In genomic region chr6:90217621-90218496, GRCh38 we compare ENCODE assay signal across 8 cellular contexts.
DNase-seq lines count a peak whose midpoint lies in the region; ATAC-seq and TF ChIP-seq lines count a peak whose summit lies in the region.

No MANE protein-coding gene starts in this region.

- no peaks in the 10 kb centered on the region for H3K27me3 ChIP-seq in HUES64 (ENCODE audit: insufficient read depth, low read length)
- no peaks in the 10 kb centered on the region for H3K27me3 ChIP-seq in WERI-Rb-1 (ENCODE audit: insufficient read depth, low read depth, severe bottlenecking)
- no peaks in the 10 kb centered on the region for H3K27me3 ChIP-seq in fibroblast of lung (ENCODE audit: control insufficient read depth, insufficient read depth, low read length)
- no peaks in the 10 kb centered on the region for H3K27me3 ChIP-seq in parathyroid adenoma (ENCODE audit: control insufficient read depth, insufficient read depth, low read length)

- no peaks in the 10 kb centered on the region for H3K27me3 Mint-ChIP-seq in T-helper 2 cell treated with Interferon-gamma antibody and Interleukin-4, amounts not matched to agents 5 μg/mL and 100 μg/mL, for 36 hours (ENCODE audit: low read depth)

- H4K20me1 ChIP-seq in fibroblast of lung (ENCODE audit: control insufficient read depth, extremely low read depth, insufficient read depth, low read length) = no peaks in the 10 kb centered on the region

- peak overlapping the region; percentile 22; the same call in 1 of the 2 replicates for H3K4me3 ChIP-seq in HUES64 (ENCODE audit: low read length)
- H3K4me3 ChIP-seq in WERI-Rb-1 (ENCODE audit: low read depth, low read length) = peak overlapping the region; percentile 37
- H3K4me3 ChIP-seq in fibroblast of lung (replicated peaks in 1 of 4; ENCODE audit: control extremely low read depth in 1 of 4, insufficient read depth in 1 of 4, low read depth in 3 of 4, low read length in 4 of 4) = peak overlapping the region; percentile 0 to 48 (median 37)
- peak overlapping the region; percentile 20 for H3K4me3 ChIP-seq in parathyroid adenoma (ENCODE audit: low read depth, low read length)

- TF ChIP-seq CTCF in WERI-Rb-1 (IDR thresholded peaks at IDR 0.05; ENCODE audit: low read depth, low read length) (no peak), fibroblast of lung (conservative IDR thresholded peaks at IDR 0.05 in 1 of 2, IDR thresholded peaks at IDR 0.05 in 1 of 2; ENCODE audit: low read depth in 1 of 2, low read length in 2 of 2) (no peak), parathyroid adenoma (IDR thresholded peaks at IDR 0.05) (no peak)

- no peak overlapping the region for H2AFZ ChIP-seq in fibroblast of lung (ENCODE audit: low read length)
- peak overlapping the region; percentile 64 for H2AFZ ChIP-seq in parathyroid adenoma

- H3K36me3 Mint-ChIP-seq in T-helper 2 cell treated with Interferon-gamma antibody and Interleukin-4, amounts not matched to agents 5 μg/mL and 100 μg/mL, for 36 hours (ENCODE audit: low read depth) = peaks cover 18% of the 10 kb centered on the region

- H3K79me2 ChIP-seq in fibroblast of lung (ENCODE audit: control insufficient read depth, insufficient read depth, low read length) (no peaks in the 10 kb centered on the region), parathyroid adenoma (no peaks in the 10 kb centered on the region)

- H3K4me3 Mint-ChIP-seq in T-helper 2 cell treated with Interferon-gamma antibody and Interleukin-4, amounts not matched to agents 5 μg/mL and 100 μg/mL, for 36 hours = no peak overlapping the region

- H3K4me1 ChIP-seq in HUES64 (ENCODE audit: insufficient read depth, low read length) (peaks cover 63% of the 10 kb centered on the region), fibroblast of lung (ENCODE audit: control insufficient read depth, extremely low read depth, insufficient read depth, low read length) (peaks cover 12% of the 10 kb centered on the region), parathyroid adenoma (peaks cover 38% of the 10 kb centered on the region)

- H3K9ac ChIP-seq in HUES64 (ENCODE audit: low read depth, low read length) (peak overlapping the region; percentile 63), fibroblast of lung (ENCODE audit: insufficient read depth, low read length) (peak overlapping the region; percentile 41), parathyroid adenoma (no peak overlapping the region)

- H3K36me3 ChIP-seq in HUES64 (ENCODE audit: insufficient read depth, low read length) (no peaks in the 10 kb centered on the region), WERI-Rb-1 (no peaks in the 10 kb centered on the region), fibroblast of lung (ENCODE audit: control insufficient read depth, insufficient read depth, low read length) (no peaks in the 10 kb centered on the region), parathyroid adenoma (ENCODE audit: control insufficient read depth, insufficient read depth, low read length) (no peaks in the 10 kb centered on the region)

- no peak overlapping the region for H3K27ac Mint-ChIP-seq in T-helper 2 cell treated with Interferon-gamma antibody and Interleukin-4, amounts not matched to agents 5 μg/mL and 100 μg/mL, for 36 hours

- no peak for ATAC-seq in GM19351 (IDR thresholded peaks at IDR 0.05; ENCODE audit: unreplicated experiment)
- ATAC-seq in HG03196 (IDR thresholded peaks at IDR 0.05; ENCODE audit: unreplicated experiment) = no peak

- 38% methylated on average over 10 of the region's 12 CpGs for WGBS in HUES64

- DNase-seq in WERI-Rb-1 (no peak), fibroblast of lung (ENCODE audit: low read depth in 2 of 2) (no peak), amniotic stem cell (lab: John Stamatoyannopoulos, UW) (no peak)
- DNase-seq in T-helper 2 cell treated with Interferon-gamma antibody and Interleukin-4, amounts not matched to agents 5 μg/mL and 100 μg/mL, for 36 hours (ENCODE audit: low spot score) = no peak

- H3K9me3 ChIP-seq in HUES64 (ENCODE audit: insufficient read depth, low read depth, low read length) (peaks cover 8% of the 10 kb centered on the region; the same call in 1 of the 2 replicates), WERI-Rb-1 (ENCODE audit: severe bottlenecking) (peaks cover 3% of the 10 kb centered on the region), fibroblast of lung (ENCODE audit: control insufficient read depth, insufficient read depth, low read depth, low read length) (no peaks in the 10 kb centered on the region), parathyroid adenoma (ENCODE audit: control insufficient read depth, low read length) (no peaks in the 10 kb centered on the region)

- H3K4me1 Mint-ChIP-seq in T-helper 2 cell treated with Interferon-gamma antibody and Interleukin-4, amounts not matched to agents 5 μg/mL and 100 μg/mL, for 36 hours (ENCODE audit: low read depth) = peaks cover 37% of the 10 kb centered on the region

- peaks cover 9% of the 10 kb centered on the region for H3K9me3 Mint-ChIP-seq in T-helper 2 cell treated with Interferon-gamma antibody and Interleukin-4, amounts not matched to agents 5 μg/mL and 100 μg/mL, for 36 hours

- H3K27ac ChIP-seq in HUES64 (ENCODE audit: low read depth, low read length) = peak overlapping the region; percentile 90
- H3K27ac ChIP-seq in WERI-Rb-1 = peak overlapping the region; percentile 91
- peak overlapping the region; percentile 92 for H3K27ac ChIP-seq in fibroblast of lung (ENCODE audit: insufficient read depth, low read length)
- peak overlapping the region; percentile 93 for H3K27ac ChIP-seq in parathyroid adenoma

- peak overlapping the region; percentile 91 for H3K4me2 ChIP-seq in fibroblast of lung (ENCODE audit: extremely low read depth, insufficient read depth, low read length)
- H3K4me2 ChIP-seq in parathyroid adenoma (ENCODE audit: low read length) = peak overlapping the region; percentile 70
